31 cellular contexts compared by ENCODE assay signal in genomic region chr20:5230544-5230943, GRCh38.
"Had no signal": no experiment of that assay in that cellular context is flagged by ENCODE, and none has a peak within 500 bp of the region (broad histone marks: within the 10 kb centered on the region; RNA-seq: fewer than 3 reads in every experiment).

No MANE protein-coding gene starts in this region.

- H3K27ac ChIP-seq: brain microvascular endothelial cell, epithelial cell of prostate, esophagus squamous epithelium, gastroesophageal sphincter, WERI-Rb-1 had no signal

- H3K27me3 ChIP-seq: brain microvascular endothelial cell, esophagus squamous epithelium, gastroesophageal sphincter had no signal

- DNase-seq: activated B cell treated with CpG ODN at 0.5 μM for 24 hours; activated CD4-positive, alpha-beta T cell treated with anti-CD3 and anti-CD28 coated beads for 48 hours; activated CD4-positive, alpha-beta T cell treated with anti-CD3 and anti-CD28 coated beads, Interleukin-2, amount 50 U/mL, for 1 hour; activated CD4-positive, alpha-beta T cell treated with anti-CD3 and anti-CD28 coated beads, Interleukin-2, amount 50 U/mL, for 48 hours; activated CD8-positive, alpha-beta memory T cell treated with anti-CD3 and anti-CD28 coated beads for 24 hours; activated CD8-positive, alpha-beta T cell treated with anti-CD3 and anti-CD28 coated beads for 36 hours; activated effector memory CD4-positive, alpha-beta T cell treated with Interleukin-2 at 50 U/mL for 16 hours; activated gamma-delta T cell treated with Interleukin-2 at 50 U/mL for 16 hours; activated naive CD4-positive, alpha-beta T cell treated with anti-CD3 and anti-CD28 coated beads, Interleukin-2, amount 50 U/mL, for 16 hours; activated naive CD4-positive, alpha-beta T cell treated with Interleukin-2 at 50 U/mL for 16 hours; activated T-cell treated with anti-CD3 and anti-CD28 coated beads, Interleukin-2, amount 50 U/mL, for 4 hours; amniotic stem cell; anterior cingulate cortex; brain microvascular endothelial cell; caudate nucleus; effector CD8-positive, alpha-beta T cell; esophagus squamous epithelium; foreskin melanocyte; T-helper 1 cell; T-helper 17 cell; T1000; WERI-Rb-1 had no signal

- H3K4me3 ChIP-seq: esophagus squamous epithelium, gastroesophageal sphincter had no signal

- FAIRE-seq: astrocyte, bronchial epithelial cell, colon, endometrium, endothelial cell of umbilical vein had no signal

- ATAC-seq: activated CD4-positive, CD25-positive, alpha-beta regulatory T cell treated with anti-CD3 and anti-CD28 coated beads, Interleukin-2, amount 50 U/mL, for 24 hours; activated CD8-positive, alpha-beta T cell treated with anti-CD3 and anti-CD28 coated beads for 36 hours; activated T-cell treated with anti-CD3 and anti-CD28 coated beads, Interleukin-2, amount 50 U/mL, for 4 hours; activated T-helper 17 cell treated with anti-CD3 and anti-CD28 coated beads, Interleukin-2, amount 50 U/mL, for 72 hours; gastroesophageal sphincter; T-helper 17 cell had no signal

- H3K9me3 ChIP-seq: esophagus squamous epithelium, gastroesophageal sphincter had no signal

- H3K4me1 ChIP-seq: esophagus squamous epithelium, gastroesophageal sphincter had no signal

- H3K36me3 ChIP-seq: brain microvascular endothelial cell, esophagus squamous epithelium, gastroesophageal sphincter, WERI-Rb-1 had no signal
